ENCODE assay signal across 24 cellular contexts in the genomic region with DNA sequence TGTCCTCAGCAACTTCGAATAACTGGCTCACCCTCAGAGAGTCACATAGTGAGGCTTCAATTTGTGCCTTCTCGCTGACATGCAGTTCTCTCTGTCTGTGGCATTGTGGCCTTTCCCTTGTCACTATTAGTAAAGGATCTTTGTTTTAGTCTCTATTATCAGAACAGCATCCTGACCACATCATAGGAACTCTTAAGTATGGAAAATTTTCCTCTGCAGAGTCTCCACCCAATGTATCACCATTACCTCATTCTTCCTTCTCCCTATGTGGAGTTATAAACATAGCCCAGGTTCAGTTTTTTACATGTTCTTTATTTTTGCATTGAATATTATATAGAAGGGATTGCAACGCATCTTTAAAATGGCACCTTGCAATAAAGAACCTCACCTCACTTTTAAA.
A peak's percentile ranks its signal among the peaks of the same experiment; 100 is the strongest.
DNase-seq lines count a peak whose midpoint lies in the region; ATAC-seq and TF ChIP-seq lines count a peak whose summit lies in the region.
"Had no signal": no experiment of that assay in that cellular context is flagged by ENCODE, and none has a peak within 500 bp of the region (broad histone marks: within the 10 kb centered on the region; RNA-seq: fewer than 3 reads in every experiment).

No MANE protein-coding gene starts in this region.

- H3K27me3 Mint-ChIP-seq in IgD-negative memory B cell (no peaks in the 10 kb centered on the region), immature natural killer cell (ENCODE audit: low read depth in 3 of 3) (peaks cover 0 to 5% (median 0%) of the 10 kb centered on the region in 3 donors)

- peaks cover 46 to 59% (median 52%) of the 10 kb centered on the region in 3 donors for H3K4me1 Mint-ChIP-seq in IgD-negative memory B cell
- H3K4me1 Mint-ChIP-seq in immature natural killer cell = peaks cover 91% of the 10 kb centered on the region in 2 donors

- H3K4me1 ChIP-seq in Karpas-422 (ENCODE audit: low read length) (peaks cover 48% of the 10 kb centered on the region), osteoblast (ENCODE audit: insufficient read depth, low read length) (peaks cover 13% of the 10 kb centered on the region)

- H3K4me3 ChIP-seq in Karpas-422 (ENCODE audit: low read length) (no peak overlapping the region), osteoblast (ENCODE audit: insufficient read depth, low read length) (no peak overlapping the region)
- H3K4me3 ChIP-seq: tibial nerve had no signal

- no peak overlapping the region for H2AFZ ChIP-seq in Karpas-422 (ENCODE audit: low read length)
- H2AFZ ChIP-seq in osteoblast (ENCODE audit: low read length) = no peak overlapping the region

- DNase-seq in activated naive CD4-positive, alpha-beta T cell treated with anti-CD3 and anti-CD28 coated beads, Interleukin-2, amount 50 U/mL, for 72 hours (ENCODE audit: low spot score in 2 of 2) = no peak
- DNase-seq in activated naive CD4-positive, alpha-beta T cell treated with Interleukin-2 at 50 U/mL for 16 hours = no peak
- no peak for DNase-seq in immature natural killer cell
- no peak for DNase-seq in Karpas-422
- no peak for DNase-seq in osteoblast (ENCODE audit: insufficient read length, low spot score, missing footprints)
- DNase-seq: activated CD4-positive, alpha-beta T cell treated with anti-CD3 and anti-CD28 coated beads for 4 hours; cerebellar nuclear complex; hypothalamus; KG1; mesendoderm; NCI-H1436; NCI-H2107; NCI-H446 treated with DMSO at 0.1 percent for 48 hours; NCI-H82; nucleus accumbens; stimulated activated CD4-positive, alpha-beta T cell treated with anti-CD3 and anti-CD28 coated beads, Interleukin-15, amount 100 ng/mL, for 24 hours; T-helper 2 cell had no signal

- H4K20me1 ChIP-seq in Karpas-422 (ENCODE audit: insufficient read depth, low read depth, low read length) (no peaks in the 10 kb centered on the region), osteoblast (ENCODE audit: insufficient read depth, low read length) (no peaks in the 10 kb centered on the region)

- TF ChIP-seq CTCF in osteoblast (IDR thresholded peaks at IDR 0.05; ENCODE audit: extremely low read depth, low read depth, low read length) = no peak

- no peak for ATAC-seq in activated naive CD4-positive, alpha-beta T cell treated with anti-CD3 and anti-CD28 coated beads, Interleukin-2, amount 50 U/mL, for 72 hours
- no peak for ATAC-seq in SK-N-SH treated with all-trans-retinoic acid at 6 μM for 48 hours
- ATAC-seq: left lobe of liver had no signal

- H3K36me3 Mint-ChIP-seq in activated naive CD4-positive, alpha-beta T cell treated with anti-CD3 and anti-CD28 coated beads, Interleukin-2, amount 50 U/mL, for 72 hours = peaks cover 29 to 68% of the 10 kb centered on the region in 2 donors
- H3K36me3 Mint-ChIP-seq in IgD-negative memory B cell (no peaks in the 10 kb centered on the region), immature natural killer cell (no peaks in the 10 kb centered on the region)
- H3K36me3 Mint-ChIP-seq: brain had no signal

- H3K27me3 ChIP-seq in Karpas-422 (ENCODE audit: low read length) (no peaks in the 10 kb centered on the region), osteoblast (ENCODE audit: insufficient read depth, low read length) (no peaks in the 10 kb centered on the region)
- H3K27me3 ChIP-seq: tibial nerve had no signal

- no peak overlapping the region for H3K4me2 ChIP-seq in Karpas-422 (ENCODE audit: low read depth, low read length, poor library complexity, severe bottlenecking)
- H3K4me2 ChIP-seq in osteoblast (ENCODE audit: insufficient read depth, low read length) = no peak overlapping the region

- H3K27ac ChIP-seq in Karpas-422 (ENCODE audit: low read length) (no peak overlapping the region), osteoblast (ENCODE audit: low read depth, low read length) (no peak overlapping the region)
- H3K27ac ChIP-seq: C4-2B, RWPE1, tibial nerve had no signal

- H3K27ac Mint-ChIP-seq in activated naive CD4-positive, alpha-beta T cell treated with anti-CD3 and anti-CD28 coated beads, Interleukin-2, amount 50 U/mL, for 72 hours = peak overlapping the region; percentile 61 to 93
- H3K27ac Mint-ChIP-seq in IgD-negative memory B cell (peak overlapping the region in 2 of 3 donors; percentile 4 to 16), immature natural killer cell (peak overlapping the region in 2 of 6 donors; percentile 50 to 93)
- H3K27ac Mint-ChIP-seq: brain had no signal

- H3K36me3 ChIP-seq in Karpas-422 (ENCODE audit: insufficient read depth, low read length) = no peaks in the 10 kb centered on the region
- no peaks in the 10 kb centered on the region for H3K36me3 ChIP-seq in osteoblast (ENCODE audit: insufficient read depth, low read length)
- H3K36me3 ChIP-seq: tibial nerve had no signal

- peak overlapping the region in 2 of 4 donors; percentile 48 to 53 for H3K4me3 Mint-ChIP-seq in IgD-negative memory B cell
- peak overlapping the region in 3 of 5 donors; percentile 1 to 4 (median 1) for H3K4me3 Mint-ChIP-seq in immature natural killer cell
- H3K4me3 Mint-ChIP-seq: brain had no signal

- peaks cover 29 to 37% of the 10 kb centered on the region in 2 donors for H3K9me3 Mint-ChIP-seq in activated naive CD4-positive, alpha-beta T cell treated with anti-CD3 and anti-CD28 coated beads, Interleukin-2, amount 50 U/mL, for 72 hours
- H3K9me3 Mint-ChIP-seq in IgD-negative memory B cell (peaks cover 9 to 11% (median 10%) of the 10 kb centered on the region in 3 donors), immature natural killer cell (no peaks in the 10 kb centered on the region)

- H3K9me2 ChIP-seq in Karpas-422 (replicated peaks; ENCODE audit: insufficient read depth, low read length) = no peaks in the 10 kb centered on the region

- H3K9ac ChIP-seq in Karpas-422 (ENCODE audit: low read length) = no peak overlapping the region

- H3K79me2 ChIP-seq in Karpas-422 (ENCODE audit: low read length) (no peaks in the 10 kb centered on the region), osteoblast (ENCODE audit: insufficient read depth, low read length) (no peaks in the 10 kb centered on the region)

- H3K9me3 ChIP-seq in Karpas-422 (ENCODE audit: low read length) (no peaks in the 10 kb centered on the region), osteoblast (ENCODE audit: low read depth, low read length) (no peaks in the 10 kb centered on the region)
- H3K9me3 ChIP-seq: tibial nerve had no signal

TF ChIP-seq in SK-N-SH treated with all-trans-retinoic acid at 6 μM for 48 hours, 23 proteins besides CTCF, POLR2A, EP300 and RAD21:
- TF ChIP-seq TCF4 (CRISPR knock-in tag; IDR thresholded peaks at IDR 0.05; ENCODE audit: borderline replicate concordance) (no peak), ARNTL (CRISPR knock-in tag; IDR thresholded peaks at IDR 0.05; ENCODE audit: borderline replicate concordance, low read depth) (no peak), RARB (CRISPR knock-in tag; IDR thresholded peaks at IDR 0.05) (no peak), TOX (CRISPR knock-in tag; IDR thresholded peaks at IDR 0.05; ENCODE audit: borderline replicate concordance) (no peak), ISL1 (CRISPR knock-in tag; IDR thresholded peaks at IDR 0.05) (no peak), OSR1 (CRISPR knock-in tag; IDR thresholded peaks at IDR 0.05) (no peak), ZNF565 (CRISPR knock-in tag; conservative IDR thresholded peaks at IDR 0.05; ENCODE audit: low read depth) (no peak), ZFP3 (CRISPR knock-in tag; IDR thresholded peaks at IDR 0.05) (no peak), ZFP30 (CRISPR knock-in tag; IDR thresholded peaks at IDR 0.05) (no peak), GLIS3 (CRISPR knock-in tag; IDR thresholded peaks at IDR 0.05) (no peak)
- TF ChIP-seq, protein P1, sequence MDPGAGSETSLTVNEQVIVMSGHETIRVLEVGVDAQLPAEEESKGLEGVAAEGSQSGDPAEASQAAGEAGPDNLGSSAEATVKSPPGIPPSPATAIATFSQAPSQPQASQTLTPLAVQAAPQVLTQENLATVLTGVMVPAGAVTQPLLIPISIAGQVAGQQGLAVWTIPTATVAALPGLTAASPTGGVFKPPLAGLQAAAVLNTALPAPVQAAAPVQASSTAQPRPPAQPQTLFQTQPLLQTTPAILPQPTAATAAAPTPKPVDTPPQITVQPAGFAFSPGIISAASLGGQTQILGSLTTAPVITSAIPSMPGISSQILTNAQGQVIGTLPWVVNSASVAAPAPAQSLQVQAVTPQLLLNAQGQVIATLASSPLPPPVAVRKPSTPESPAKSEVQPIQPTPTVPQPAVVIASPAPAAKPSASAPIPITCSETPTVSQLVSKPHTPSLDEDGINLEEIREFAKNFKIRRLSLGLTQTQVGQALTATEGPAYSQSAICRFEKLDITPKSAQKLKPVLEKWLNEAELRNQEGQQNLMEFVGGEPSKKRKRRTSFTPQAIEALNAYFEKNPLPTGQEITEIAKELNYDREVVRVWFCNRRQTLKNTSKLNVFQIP (CRISPR knock-in tag; IDR thresholded peaks at IDR 0.05; ENCODE audit: borderline replicate concordance, low read depth) = no peak
